ENCODE assay signal across 29 cellular contexts in genomic region chr7:87188930-87189329, GRCh38. TPM values are rescaled to one million over a fixed set of nuclear protein-coding genes. Genes with fewer than 3 reads are reported as not detected.
A peak's percentile ranks its signal among the peaks of the same experiment; 100 is the strongest.
DNase-seq lines count a peak whose midpoint lies in the region; ATAC-seq, FAIRE-seq and TF ChIP-seq lines count a peak whose summit lies in the region.
"Had no signal": no experiment of that assay in that cellular context is flagged by ENCODE, and none has a peak within 500 bp of the region (broad histone marks: within the 10 kb centered on the region; RNA-seq: fewer than 3 reads in every experiment).

No MANE protein-coding gene starts in this region.

- H3K27me3 ChIP-seq in gastrocnemius medialis, result no peaks in the 10 kb centered on the region
- H3K27me3 ChIP-seq: ascending aorta, stomach, tibial artery had no signal

- peak; percentile 69 for FAIRE-seq in H54 (lab: Jason Lieb, UNC)
- FAIRE-seq: H1, islet of Langerhans had no signal

- no peak overlapping the region for H3K27ac ChIP-seq in gastrocnemius medialis
- H3K27ac ChIP-seq: ascending aorta, parathyroid adenoma, stomach, tibial artery, VCaP had no signal

- H3K9me3 Mint-ChIP-seq in natural killer cell, result no peaks in the 10 kb centered on the region
- no peaks in the 10 kb centered on the region for H3K9me3 Mint-ChIP-seq in natural killer cell treated with Interleukin-12 subunit alpha and Interleukin-12 subunit beta and Interleukin-15 and Interleukin-18, amount 100 ng/mL, for 72 hours
- H3K9me3 Mint-ChIP-seq in stimulated activated naive CD8-positive, alpha-beta T cell treated with anti-CD3 and anti-CD28 coated beads, Interleukin-15, amount 100 ng/mL, for 72 hours, result no peaks in the 10 kb centered on the region
- H3K9me3 Mint-ChIP-seq: IgD-negative memory B cell, mesothelial cell of epicardium, nephron progenitor cell had no signal

- no peaks in the 10 kb centered on the region for H3K9me3 ChIP-seq in T-helper 17 cell (ENCODE audit: control insufficient read depth, low read length, poor library complexity, severe bottlenecking)
- no peaks in the 10 kb centered on the region for H3K9me3 ChIP-seq in gastrocnemius medialis
- H3K9me3 ChIP-seq: ascending aorta, stomach, tibial artery had no signal

- DNase-seq in natural killer cell (no peak), H54 (ENCODE audit: insufficient read length, low spot score) (no peak), T-helper 17 cell (no peak), NCI-H1436 (lab: John Stamatoyannopoulos, UW) (no peak), gastrocnemius medialis (no peak)
- DNase-seq in natural killer cell treated with Interleukin-12 subunit alpha and Interleukin-12 subunit beta and Interleukin-15 and Interleukin-18, amount 100 ng/mL, for 72 hours (ENCODE audit: low spot score), result no peak
- no peak for DNase-seq in stimulated activated naive CD8-positive, alpha-beta T cell treated with anti-CD3 and anti-CD28 coated beads, Interleukin-15, amount 100 ng/mL, for 72 hours
- DNase-seq: activated CD4-positive, alpha-beta T cell treated with anti-CD3 and anti-CD28 coated beads, Interleukin-2, amount 50 U/mL, for 1 hour; activated gamma-delta T cell treated with Interleukin-2 at 50 U/mL for 16 hours; C1 segment of cervical spinal cord; Calu3; caudate nucleus; left ventricle myocardium superior; NCI-H2081 treated with DMSO at 0.1 percent for 48 hours; NCI-H345; nephron progenitor cell; right cardiac atrium; stimulated activated CD4-positive, alpha-beta T cell treated with anti-CD3 and anti-CD28 coated beads, Interleukin-4, amount 100 ng/mL, for 24 hours; stomach; tibial artery had no signal

- H3K36me3 Mint-ChIP-seq in natural killer cell (peaks cover 43% of the 10 kb centered on the region), T-helper 17 cell (ENCODE audit: low read depth) (peaks cover 9% of the 10 kb centered on the region)
- H3K36me3 Mint-ChIP-seq in natural killer cell treated with Interleukin-12 subunit alpha and Interleukin-12 subunit beta and Interleukin-15 and Interleukin-18, amount 100 ng/mL, for 72 hours, result peaks cover 49% of the 10 kb centered on the region

- TF ChIP-seq CTCF in natural killer cell (IDR thresholded peaks at IDR 0.05) (no peak), gastrocnemius medialis (IDR thresholded peaks at IDR 0.05 in 4 of 5, conservative IDR thresholded peaks at IDR 0.05 in 1 of 5) (no peak)

- H3K36me3 ChIP-seq in gastrocnemius medialis, result peaks cover 0 to 94% of the 10 kb centered on the region in 2 donors

- no peak for ATAC-seq in natural killer cell
- ATAC-seq in natural killer cell treated with Interleukin-12 subunit alpha and Interleukin-12 subunit beta and Interleukin-15 and Interleukin-18, amount 100 ng/mL, for 72 hours, result no peak
- no peak for ATAC-seq in T-helper 17 cell
- peak; percentile 57 for ATAC-seq in stimulated activated naive CD8-positive, alpha-beta T cell treated with anti-CD3 and anti-CD28 coated beads, Interleukin-15, amount 100 ng/mL, for 72 hours
- ATAC-seq in GM18861 (IDR thresholded peaks at IDR 0.05; ENCODE audit: unreplicated experiment), result no peak
- ATAC-seq in gastrocnemius medialis, result no peak
- ATAC-seq: left ventricle myocardium superior, right cardiac atrium, SK-N-SH treated with all-trans-retinoic acid at 6 μM for 48 hours had no signal

- H3K4me1 ChIP-seq in gastrocnemius medialis, result no peaks in the 10 kb centered on the region
- H3K4me1 ChIP-seq: ascending aorta, parathyroid adenoma, tibial artery had no signal

- H3K4me3 ChIP-seq in gastrocnemius medialis, result no peak overlapping the region
- H3K4me3 ChIP-seq: ascending aorta, stomach, tibial artery had no signal

- H3K4me3 Mint-ChIP-seq in natural killer cell, result no peak overlapping the region
- no peak overlapping the region for H3K4me3 Mint-ChIP-seq in natural killer cell treated with Interleukin-12 subunit alpha and Interleukin-12 subunit beta and Interleukin-15 and Interleukin-18, amount 100 ng/mL, for 72 hours
- no peak overlapping the region for H3K4me3 Mint-ChIP-seq in T-helper 17 cell
- no peak overlapping the region for H3K4me3 Mint-ChIP-seq in stimulated activated naive CD8-positive, alpha-beta T cell treated with anti-CD3 and anti-CD28 coated beads, Interleukin-15, amount 100 ng/mL, for 72 hours
- H3K4me3 Mint-ChIP-seq: IgD-negative memory B cell, mesothelial cell of epicardium, nephron progenitor cell had no signal

- H3K4me1 Mint-ChIP-seq in natural killer cell, result peaks cover 0 to 35% of the 10 kb centered on the region in 2 donors
- H3K4me1 Mint-ChIP-seq in natural killer cell treated with Interleukin-12 subunit alpha and Interleukin-12 subunit beta and Interleukin-15 and Interleukin-18, amount 100 ng/mL, for 72 hours (ENCODE audit: low read depth in 2 of 2), result peaks cover 3 to 18% of the 10 kb centered on the region in 2 donors
- H3K4me1 Mint-ChIP-seq in T-helper 17 cell, result peaks cover 36% of the 10 kb centered on the region
- H3K4me1 Mint-ChIP-seq in stimulated activated naive CD8-positive, alpha-beta T cell treated with anti-CD3 and anti-CD28 coated beads, Interleukin-15, amount 100 ng/mL, for 72 hours, result peaks cover 49% of the 10 kb centered on the region
- H3K4me1 Mint-ChIP-seq: mesothelial cell of epicardium, nephron progenitor cell had no signal

- peak overlapping the region; percentile 59 to 60 for H3K27ac Mint-ChIP-seq in natural killer cell
- H3K27ac Mint-ChIP-seq in natural killer cell treated with Interleukin-12 subunit alpha and Interleukin-12 subunit beta and Interleukin-15 and Interleukin-18, amount 100 ng/mL, for 72 hours, result peak overlapping the region in 1 of 2 donors; percentile 35
- H3K27ac Mint-ChIP-seq in T-helper 17 cell, result peak overlapping the region; percentile 64
- no peak overlapping the region for H3K27ac Mint-ChIP-seq in stimulated activated naive CD8-positive, alpha-beta T cell treated with anti-CD3 and anti-CD28 coated beads, Interleukin-15, amount 100 ng/mL, for 72 hours
- H3K27ac Mint-ChIP-seq: mesothelial cell of epicardium had no signal

- in situ Hi-C loops in gastrocnemius medialis (cut with MboI; ENCODE audit: low sequenced_read_pairs in 4 of 4), result no loop called here

- H3K27me3 Mint-ChIP-seq in natural killer cell (ENCODE audit: low read depth in 2 of 2), result no peaks in the 10 kb centered on the region
- no peaks in the 10 kb centered on the region for H3K27me3 Mint-ChIP-seq in natural killer cell treated with Interleukin-12 subunit alpha and Interleukin-12 subunit beta and Interleukin-15 and Interleukin-18, amount 100 ng/mL, for 72 hours
- no peaks in the 10 kb centered on the region for H3K27me3 Mint-ChIP-seq in T-helper 17 cell
- H3K27me3 Mint-ChIP-seq in stimulated activated naive CD8-positive, alpha-beta T cell treated with anti-CD3 and anti-CD28 coated beads, Interleukin-15, amount 100 ng/mL, for 72 hours, result no peaks in the 10 kb centered on the region
- H3K27me3 Mint-ChIP-seq: IgD-negative memory B cell had no signal

- TF ChIP-seq POLR2A in H54 (IDR thresholded peaks at IDR 0.05; ENCODE audit: low read depth, low read length) (no peak), gastrocnemius medialis (IDR thresholded peaks at IDR 0.05) (no peak)

- intact Hi-C loops in natural killer cell (cut with micrococcal nuclease), result no loop called here
- intact Hi-C loops in gastrocnemius medialis (cut with DNase I; ENCODE audit: low total_unique reads), result loop anchor here (5.0 kb wide), 1 partner anchor 37 kb away; the partner anchor contains the start of gene DMTF1

RNA-seq across cellular contexts. Expression of gene TMEM243, which starts 30.6 kb away (rescaled TPM):
- 10 to 100 TPM; 52.5 to 61.8 (median 55.2) TPM for total RNA-seq in natural killer cell
- 10 to 100 TPM; 45.8 to 58.3 TPM for total RNA-seq in natural killer cell treated with Interleukin-12 subunit alpha and Interleukin-12 subunit beta and Interleukin-15 and Interleukin-18, amount 100 ng/mL, for 72 hours
- 100 to 1,000 TPM in 1 of 2 donors, 10 to 100 TPM in 1; 96.5 to 123 TPM for total RNA-seq in T-helper 17 cell
- 1 to 10 TPM; 2.8 to 6.5 (median 4.1) TPM for total RNA-seq in gastrocnemius medialis

RNA-seq across cellular contexts. Expression of gene DMTF1, which starts 36.7 kb away (rescaled TPM):
- 100 to 1,000 TPM; 154 to 178 (median 160) TPM for total RNA-seq in natural killer cell
- 100 to 1,000 TPM; 144 to 166 TPM for total RNA-seq in natural killer cell treated with Interleukin-12 subunit alpha and Interleukin-12 subunit beta and Interleukin-15 and Interleukin-18, amount 100 ng/mL, for 72 hours
- total RNA-seq in T-helper 17 cell, result 100 to 1,000 TPM; 125 to 131 TPM
- 10 to 100 TPM; 10.6 to 31.9 (median 13.1) TPM for total RNA-seq in gastrocnemius medialis

Comparison
In these comparisons a context has a peak if more than half of its experiments do, and no peak if none do; other contexts are left out.
1. H3K27ac Mint-ChIP-seq: peak in natural killer cell (2 of 2) and T-helper 17 cell (single experiment); none in stimulated activated naive CD8-positive, alpha-beta T cell treated with anti-CD3 and anti-CD28 coated beads, Interleukin-15, amount 100 ng/mL, for 72 hours (0 of 2).
2. RNA of gene TMEM243, which starts 30.6 kb away (total RNA-seq): 96.5 to 123 TPM in T-helper 17 cell, 45.8 to 58.3 TPM in natural killer cell treated with Interleukin-12 subunit alpha and Interleukin-12 subunit beta and Interleukin-15 and Interleukin-18, amount 100 ng/mL, for 72 hours and 52.5 to 61.8 TPM in natural killer cell; 2.8 to 6.5 TPM in gastrocnemius medialis; every median in the first group is over 4 times any median in the second.